Comparison of ENCODE assay signal across 18 cellular contexts in genomic region chr7:31084226-31084625, GRCh38. TPM values are rescaled to one million over a fixed set of nuclear protein-coding genes. Genes with fewer than 3 reads are reported as not detected.
A peak's percentile ranks its signal among the peaks of the same experiment; 100 is the strongest.
DNase-seq lines count a peak whose midpoint lies in the region; ATAC-seq, FAIRE-seq and TF ChIP-seq lines count a peak whose summit lies in the region.
"Had no signal": no experiment of that assay in that cellular context is flagged by ENCODE, and none has a peak within 500 bp of the region (broad histone marks: within the 10 kb centered on the region; RNA-seq: fewer than 3 reads in every experiment).

No MANE protein-coding gene starts in this region.

- H3K4me2 ChIP-seq in neural progenitor cell = no peak overlapping the region

- no peaks in the 10 kb centered on the region for H3K9me3 ChIP-seq in lower lobe of right lung
- H3K9me3 ChIP-seq in neural progenitor cell (ENCODE audit: low read depth) = no peaks in the 10 kb centered on the region
- H3K9me3 ChIP-seq: BLaER1 treated with 17β-estradiol and CSF1 and Interleukin-3, amounts not matched to agents 10 nM and 100 nM; HAP-1 had no signal

- in situ Hi-C loops in G401 (cut with HindIII; ENCODE audit: low sequenced_read_pairs) = no loop called here

- H3K36me3 ChIP-seq in lower lobe of right lung = no peaks in the 10 kb centered on the region
- no peaks in the 10 kb centered on the region for H3K36me3 ChIP-seq in neural progenitor cell
- H3K36me3 ChIP-seq: BLaER1 treated with 17β-estradiol and CSF1 and Interleukin-3, amounts not matched to agents 10 nM and 100 nM; HAP-1 had no signal

- H3K36me3 Mint-ChIP-seq in neural progenitor cell = peaks cover 21% of the 10 kb centered on the region
- H3K36me3 Mint-ChIP-seq: CD4-positive, CD25-positive, alpha-beta regulatory T cell had no signal

- DNase-seq in G401 (ENCODE audit: low spot score) (peak; percentile 87), cerebellum (ENCODE audit: low spot score) (peak; percentile 68), lower lobe of right lung (peak; percentile 17), urothelium cell line (ENCODE audit: low spot score) (no peak), NCI-H345 (lab: John Stamatoyannopoulos, UW) (no peak), neural progenitor cell (ENCODE audit: low spot score) (no peak)
- DNase-seq: ACHN; Calu3; CD4-positive, CD25-positive, alpha-beta regulatory T cell; DMS 273 treated with DMSO at 0.1 percent for 48 hours had no signal

- H3K4me1 ChIP-seq in lower lobe of right lung = no peaks in the 10 kb centered on the region
- H3K4me1 ChIP-seq in neural progenitor cell = no peaks in the 10 kb centered on the region
- H3K4me1 ChIP-seq: HAP-1 had no signal

- H4K20me1 ChIP-seq in neural progenitor cell (ENCODE audit: low read depth) = no peaks in the 10 kb centered on the region
- H4K20me1 ChIP-seq: BLaER1 treated with 17β-estradiol and CSF1 and Interleukin-3, amounts not matched to agents 10 nM and 100 nM had no signal

- H3K4me3 ChIP-seq in lower lobe of right lung = no peak overlapping the region
- H3K4me3 ChIP-seq in neural progenitor cell = no peak overlapping the region
- H3K4me3 ChIP-seq: BLaER1 treated with 17β-estradiol and CSF1 and Interleukin-3, amounts not matched to agents 10 nM and 100 nM; GM12878; HAP-1 had no signal

- intact Hi-C loops in lower lobe of right lung (cut with DNase I) = no loop called here

- peaks cover 5% of the 10 kb centered on the region for H3K27me3 Mint-ChIP-seq in neural progenitor cell (ENCODE audit: insufficient read depth, low read depth)
- H3K27me3 Mint-ChIP-seq: CD4-positive, CD25-positive, alpha-beta regulatory T cell had no signal

- ATAC-seq in lower lobe of right lung = no peak
- ATAC-seq in HG03108 (IDR thresholded peaks at IDR 0.05; ENCODE audit: unreplicated experiment) = no peak
- ATAC-seq: GM12878, HepG2 had no signal

- H3K4me3 Mint-ChIP-seq in neural progenitor cell = no peak overlapping the region
- H3K4me3 Mint-ChIP-seq: CD4-positive, CD25-positive, alpha-beta regulatory T cell had no signal

- no peaks in the 10 kb centered on the region for H3F3A ChIP-seq in neural progenitor cell (ENCODE audit: low read depth)

- no peaks in the 10 kb centered on the region for H3K27me3 ChIP-seq in lower lobe of right lung (ENCODE audit: low read depth)
- no peaks in the 10 kb centered on the region for H3K27me3 ChIP-seq in neural progenitor cell
- H3K27me3 ChIP-seq: BLaER1 treated with 17β-estradiol and CSF1 and Interleukin-3, amounts not matched to agents 10 nM and 100 nM had no signal

- H3K4me1 Mint-ChIP-seq in neural progenitor cell = peaks cover 21% of the 10 kb centered on the region
- H3K4me1 Mint-ChIP-seq: CD4-positive, CD25-positive, alpha-beta regulatory T cell had no signal

- H3K79me2 ChIP-seq in neural progenitor cell (ENCODE audit: low read depth) = no peaks in the 10 kb centered on the region

- H2AFZ ChIP-seq in neural progenitor cell (replicated peaks) = no peak overlapping the region

- TF ChIP-seq CTCF in lower lobe of right lung (IDR thresholded peaks at IDR 0.05) (no peak), neural progenitor cell (IDR thresholded peaks at IDR 0.05) (no peak)

- H3K27ac Mint-ChIP-seq in neural progenitor cell = no peak overlapping the region
- H3K27ac Mint-ChIP-seq: CD4-positive, CD25-positive, alpha-beta regulatory T cell had no signal

- H3K9ac ChIP-seq in neural progenitor cell = no peak overlapping the region
- H3K9ac ChIP-seq: BLaER1 treated with 17β-estradiol and CSF1 and Interleukin-3, amounts not matched to agents 10 nM and 100 nM had no signal

- peak; percentile 27 for FAIRE-seq in urothelium cell line (lab: Jason Lieb, UNC)
- FAIRE-seq: GM12878, GM19239, H1, HepG2, HTR-8/SVneo had no signal

- H3K9me3 Mint-ChIP-seq in neural progenitor cell = no peaks in the 10 kb centered on the region

- H3K27ac ChIP-seq in lower lobe of right lung (no peak overlapping the region), neural progenitor cell (no peak overlapping the region)
- H3K27ac ChIP-seq: BLaER1 treated with 17β-estradiol and CSF1 and Interleukin-3, amounts not matched to agents 10 nM and 100 nM had no signal

RNA-seq across cellular contexts. Expression of gene ADCYAP1R1, which starts 32.1 kb away (rescaled TPM):
- not detected in 2 replicates for total RNA-seq in G401 (2014; rRNA removed; shearing (Covaris generic))
- total RNA-seq in cerebellum (56.7 TPM), lower lobe of right lung (2.9 TPM), neural progenitor cell (ENCODE audit: low replicate concordance) (0.39 and 0.56 TPM in 2 replicates)
- total RNA-seq: Calu3; CD4-positive, CD25-positive, alpha-beta regulatory T cell; GM12878; HepG2 had no signal

Comparison
In these comparisons a context has a peak if more than half of its experiments do, and no peak if none do; other contexts are left out.
1. DNase-seq: peak in G401 (single experiment), cerebellum (single experiment) and lower lobe of right lung (single experiment); none in urothelium cell line (single experiment), NCI-H345 (single experiment) and neural progenitor cell (single experiment).
2. RNA of gene ADCYAP1R1, which starts 32.1 kb away (total RNA-seq): 56.7 TPM in cerebellum (single experiment); 2.9 TPM in lower lobe of right lung (single experiment), 0.39 to 0.56 TPM in neural progenitor cell and not detected in G401; every median in the first group is over 10 times any median in the second.